In the genomic region with DNA sequence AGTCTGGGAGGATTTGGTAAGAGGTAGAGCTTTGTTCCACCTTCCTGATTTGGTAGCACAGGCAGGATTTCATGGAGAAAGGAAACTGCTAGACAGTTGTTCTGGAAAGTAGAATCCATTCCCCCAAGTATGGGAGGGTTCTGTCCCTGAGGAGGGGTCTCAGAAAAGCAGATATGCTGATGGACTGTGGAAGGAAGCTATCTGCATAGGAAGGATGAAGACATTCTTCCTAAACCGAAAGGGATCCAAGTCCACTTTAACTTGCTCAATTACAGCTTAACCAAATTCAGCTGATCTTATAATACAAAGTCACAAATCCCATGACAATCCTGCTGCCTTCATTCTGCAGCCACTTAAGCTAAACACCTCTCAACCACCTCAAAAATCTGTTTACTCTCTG, we compare ENCODE assay signal across 8 cellular contexts. TPM values are rescaled to one million over a fixed set of nuclear protein-coding genes. Genes with fewer than 3 reads are reported as not detected.
DNase-seq lines count a peak whose midpoint lies in the region; ATAC-seq, FAIRE-seq and TF ChIP-seq lines count a peak whose summit lies in the region.

No MANE protein-coding gene starts in this region.

- peaks cover 51% of the 10 kb centered on the region for H3K4me1 Mint-ChIP-seq in mesothelial cell of epicardium

- DNase-seq in breast epithelium (ENCODE audit: low spot score in 2 of 2) (no peak), mammary epithelial cell (no peak), GM12878 (ENCODE audit: low read depth, low spot score) (no peak), mesothelial cell of epicardium (ENCODE audit: low spot score in 2 of 2, unreplicated experiment in 2 of 2) (no peak), upper lobe of right lung (no peak), nucleus accumbens (lab: John Stamatoyannopoulos, UW) (no peak), GF-D8 (lab: John Stamatoyannopoulos, UW) (no peak)

- H3K27ac Mint-ChIP-seq in mesothelial cell of epicardium = no peak overlapping the region

- dilution Hi-C loops in mammary epithelial cell (cut with HindIII; ENCODE audit: low sequenced_read_pairs) = no loop called here

- H3K36me3 Mint-ChIP-seq in mesothelial cell of epicardium = peaks cover 8% of the 10 kb centered on the region

- H3K79me2 ChIP-seq in mammary epithelial cell (ENCODE audit: insufficient read depth, low read length) = no peaks in the 10 kb centered on the region
- peaks cover 49% of the 10 kb centered on the region for H3K79me2 ChIP-seq in GM12878 (ENCODE audit: control insufficient read depth, insufficient read depth, low read length)

- H3K27ac ChIP-seq in breast epithelium (peak overlapping the region; percentile 95 to 97), mammary epithelial cell (ENCODE audit: insufficient read depth, low read depth, low read length) (no peak overlapping the region), GM12878 (ENCODE audit: control insufficient read depth, insufficient read depth) (peak overlapping the region; percentile 84), upper lobe of right lung (peak overlapping the region; percentile 95)

- H3K9ac ChIP-seq in mammary epithelial cell (ENCODE audit: insufficient read depth, low read length) (no peak overlapping the region), GM12878 (ENCODE audit: control insufficient read depth, insufficient read depth, low read length) (peak overlapping the region; percentile 78)

- peak overlapping the region; percentile 84 for H3K4me3 Mint-ChIP-seq in mesothelial cell of epicardium

- no TSS peak for BruUV-seq in mammary epithelial cell (replicated peaks; lab: Mats Ljungman, UMichigan)
- no TSS peak for BruUV-seq in GM12878 (replicated peaks; lab: Mats Ljungman, UMichigan)

- no peaks in the 10 kb centered on the region for H4K20me1 ChIP-seq in mammary epithelial cell (ENCODE audit: insufficient read depth, low read length)
- no peaks in the 10 kb centered on the region for H4K20me1 ChIP-seq in GM12878 (ENCODE audit: control insufficient read depth, insufficient read depth)

- H3K27me3 ChIP-seq in breast epithelium (no peaks in the 10 kb centered on the region), mammary epithelial cell (ENCODE audit: insufficient read depth, low read length) (peaks cover 12% of the 10 kb centered on the region), GM12878 (replicated peaks in 1 of 2; ENCODE audit: control insufficient read depth in 2 of 2, insufficient read depth in 2 of 2, low read length in 1 of 2) (no peaks in the 10 kb centered on the region), upper lobe of right lung (no peaks in the 10 kb centered on the region)

- no peak overlapping the region for H2AFZ ChIP-seq in mammary epithelial cell (ENCODE audit: low read depth, low read length)
- no peak overlapping the region; the same call in 1 of the 2 replicates for H2AFZ ChIP-seq in GM12878 (ENCODE audit: control insufficient read depth, low read depth, low read length)

- TF ChIP-seq EP300 in GM12878 (IDR thresholded peaks at IDR 0.05; ENCODE audit: borderline replicate concordance in 1 of 2, control insufficient read depth in 1 of 2, low read depth in 2 of 2, low read length in 2 of 2) = no peak

- intact Hi-C loops in breast epithelium (cut with DNase I; ENCODE audit: low total_unique reads) = no loop called here
- intact Hi-C loops in mammary epithelial cell (cut with micrococcal nuclease) = loop anchor here (5.0 kb wide), 1 partner anchor 485 kb away; no protein-coding TSS in a partner anchor
- intact Hi-C loops in GM12878 (cut with micrococcal nuclease; ENCODE audit: unreplicated experiment) = loop anchor here (10.0 kb wide), 1 partner anchor 452 kb away; the partner anchor contains the start of gene ASF1A
- intact Hi-C loops in upper lobe of right lung (cut with DNase I) = no loop called here

- no peak for FAIRE-seq in GM12878 (lab: Jason Lieb, UNC)

- ATAC-seq in GM12878 (no peak), upper lobe of right lung (no peak), GM21825 (IDR thresholded peaks at IDR 0.05; ENCODE audit: unreplicated experiment) (no peak)

- H3K27me3 Mint-ChIP-seq in mesothelial cell of epicardium (ENCODE audit: low read depth) = no peaks in the 10 kb centered on the region

- no peak overlapping the region for H3K4me2 ChIP-seq in mammary epithelial cell (ENCODE audit: insufficient read depth, low read depth, low read length)
- peak overlapping the region; percentile 64 for H3K4me2 ChIP-seq in GM12878 (ENCODE audit: control insufficient read depth, insufficient read depth)

- no peak for TF ChIP-seq RAD21 in GM12878 (IDR thresholded peaks at IDR 0.05; ENCODE audit: insufficient read depth, low read depth, low read length)

- in situ Hi-C loops in mammary epithelial cell (cut with MboI; ENCODE audit: low sequenced_read_pairs in 2 of 2) (loop anchor here (5.0 to 10.0 kb wide), 2 partner anchors 200 to 202 kb away; no protein-coding TSS in a partner anchor), GM12878 (cut with MboI) (loop anchor here (10.0 kb wide), 1 partner anchor 628 kb away; no protein-coding TSS in a partner anchor)

- RAD21 ChIA-PET in GM12878 (lab: Charles Lee; ENCODE audit: unreplicated experiment) = interaction anchor here (0.7 to 18.1 kb wide), 19 partner anchors 12 to 239 kb away, joined by 3 to 414 read pairs (median 4); no protein-coding TSS in a partner anchor

- no peaks in the 10 kb centered on the region for H3K9me3 Mint-ChIP-seq in mesothelial cell of epicardium

- H3K4me1 ChIP-seq in breast epithelium = no peaks in the 10 kb centered on the region
- H3K4me1 ChIP-seq in mammary epithelial cell (ENCODE audit: insufficient read depth, low read length) = peaks cover 13% of the 10 kb centered on the region
- peaks cover 3% of the 10 kb centered on the region for H3K4me1 ChIP-seq in GM12878 (ENCODE audit: control insufficient read depth, insufficient read depth, low read length)
- H3K4me1 ChIP-seq in upper lobe of right lung = peaks cover 42% of the 10 kb centered on the region

- WGBS in mammary epithelial cell (ENCODE audit: low coverage, missing lambda C conversion rate) = 100% methylated on average over 1 of the region's 1 CpG
- WGBS in GM12878 (ENCODE audit: insufficient coverage, insufficient replicate concordance, low lambda C conversion rate, missing lambda C conversion rate) = 89% methylated on average over 1 of the region's 1 CpG

- POLR2A ChIA-PET in GM12878 (lab: Charles Lee) = interaction anchor here (0.6 to 3.9 kb wide), 14 partner anchors 11 to 199 kb away, joined by 3 to 75 read pairs (median 4); no protein-coding TSS in a partner anchor

- TF ChIP-seq POLR2A in breast epithelium (IDR thresholded peaks at IDR 0.05) (no peak), GM12878 (IDR thresholded peaks at IDR 0.05; ENCODE audit: low read depth, low read length) (no peak)

- peak overlapping the region; percentile 84 to 97 (median 92) for H3K4me3 ChIP-seq in breast epithelium
- no peak overlapping the region for H3K4me3 ChIP-seq in mammary epithelial cell (replicated peaks in 1 of 3; ENCODE audit: insufficient read depth in 1 of 3, low read depth in 2 of 3, low read length in 3 of 3)
- H3K4me3 ChIP-seq in GM12878 = peak overlapping the region; percentile 84
- H3K4me3 ChIP-seq in upper lobe of right lung = peak overlapping the region; percentile 94

- no peaks in the 10 kb centered on the region for H3K36me3 ChIP-seq in breast epithelium
- no peaks in the 10 kb centered on the region for H3K36me3 ChIP-seq in mammary epithelial cell (ENCODE audit: insufficient read depth, low read length)
- no peaks in the 10 kb centered on the region for H3K36me3 ChIP-seq in GM12878 (ENCODE audit: control insufficient read depth in 2 of 2, insufficient read depth in 2 of 2, low read length in 1 of 2)
- H3K36me3 ChIP-seq in upper lobe of right lung = no peaks in the 10 kb centered on the region

- H3K9me3 ChIP-seq in breast epithelium (no peaks in the 10 kb centered on the region), mammary epithelial cell (replicated peaks; ENCODE audit: insufficient read depth, low read length) (no peaks in the 10 kb centered on the region), GM12878 (replicated peaks; ENCODE audit: control insufficient read depth, insufficient read depth, low read length) (no peaks in the 10 kb centered on the region), upper lobe of right lung (no peaks in the 10 kb centered on the region)

- TF ChIP-seq CTCF in breast epithelium (IDR thresholded peaks at IDR 0.05) = no peak
- no peak for TF ChIP-seq CTCF in mammary epithelial cell (conservative IDR thresholded peaks at IDR 0.05 in 1 of 2, IDR thresholded peaks at IDR 0.05 in 1 of 2; ENCODE audit: extremely low read depth in 1 of 2, insufficient read depth in 1 of 2, low read depth in 1 of 2, low read length in 2 of 2)
- TF ChIP-seq CTCF in GM12878 (IDR thresholded peaks at IDR 0.05 in 2 of 3, conservative IDR thresholded peaks at IDR 0.05 in 1 of 3; ENCODE audit: control insufficient read depth in 2 of 3, extremely low read depth in 1 of 3, insufficient read depth in 1 of 3, low read depth in 3 of 3, low read length in 3 of 3) = no peak
- no peak for TF ChIP-seq CTCF in mesothelial cell of epicardium (IDR thresholded peaks at IDR 0.05; ENCODE audit: unreplicated experiment)
- no peak for TF ChIP-seq CTCF in upper lobe of right lung (IDR thresholded peaks at IDR 0.05)

- CTCF ChIA-PET in mammary epithelial cell (lab: Charles Lee; ENCODE audit: low non-redundant PET) (no interaction called here), GM12878 (lab: Yijun Ruan, JAX) (interaction anchor here (0.5 to 8.4 kb wide), 19 partner anchors 12 to 708 kb away, joined by 3 to 144 read pairs (median 4); no protein-coding TSS in a partner anchor)

- SMC1A ChIA-PET in GM12878 (lab: Charles Lee; ENCODE audit: uncharacterized antibody, unreplicated experiment) = interaction anchor here (0.8 to 18.1 kb wide), 32 partner anchors 9 to 620 kb away, joined by 3 to 359 read pairs (median 4); no protein-coding TSS in a partner anchor

RNA-seq across cellular contexts. Expression of gene MAN1A1, which starts 2.6 kb away (rescaled TPM):
- total RNA-seq in breast epithelium = 100 to 1,000 TPM in 2 of 3 donors, 10 to 100 TPM in 1; 81.2 to 481 (median 104) TPM
- total RNA-seq in mammary epithelial cell = 1 to 10 TPM; 4.0 to 5.3 TPM
- 3.4 TPM for polyA plus RNA-seq in mammary epithelial cell
- polyA minus RNA-seq in mammary epithelial cell = 2.6 TPM
- 56.7 and 61.9 TPM in 2 replicates for total RNA-seq in GM12878 (2013; cell fraction: nucleolus; rRNA removed)
- total RNA-seq in GM12878 (2014; rRNA removed) = 27.5 and 30.0 TPM in 2 replicates
- 19.0 and 19.5 TPM in 2 replicates for total RNA-seq in GM12878 (2014; rRNA removed; fragmentation: Illumina TruSeq; extraction: Trizol)
- total RNA-seq in GM12878 (2021) = 25.3 and 26.8 TPM in 2 replicates
- polyA plus RNA-seq in GM12878 (2011; ENCODE audit: low read depth) = 8.6 TPM
- 28.1 and 36.2 TPM in 2 replicates for polyA plus RNA-seq in GM12878 (2011; rRNA removed)
- polyA plus RNA-seq in GM12878 (2011; cell fraction: cytosol; rRNA removed) = 7.8 and 9.9 TPM in 2 replicates
- polyA plus RNA-seq in GM12878 (2011; cell fraction: nucleus; rRNA removed) = 7.3 and 10.1 TPM in 2 replicates
- polyA plus RNA-seq in GM12878 (2012) = 15.8 and 16.6 TPM in 2 replicates
- polyA plus RNA-seq in GM12878 (2014; fragmentation: Illumina TruSeq; extraction: Trizol) = 22.1 and 26.4 TPM in 2 replicates
- 1 to 10 TPM; 8.7 TPM for polyA plus RNA-seq in GM12878 (2014; fragmentation: Nextera tagmentation; extraction: Ambion mirVana)
- polyA plus RNA-seq in GM12878 (2014; rRNA removed) = 14.2 and 15.2 TPM in 2 replicates
- 10 to 100 TPM in 1 of 2 experiments, 1 to 10 TPM in 1; 5.4 to 19.4 TPM for polyA plus RNA-seq in GM12878 (2016; fragmentation: Nextera tagmentation; extraction: Ambion mirVana)
- polyA minus RNA-seq in GM12878 (2011; rRNA and poly(A)+ RNA removed) = 10.0 and 13.8 TPM in 2 replicates
- 6.5 and 8.3 TPM in 2 replicates for polyA minus RNA-seq in GM12878 (2011; cell fraction: cytosol; rRNA and poly(A)+ RNA removed)
- 9.6 and 18.1 TPM in 2 replicates for polyA minus RNA-seq in GM12878 (2011; cell fraction: nucleus; rRNA and poly(A)+ RNA removed)
- total RNA-seq in mesothelial cell of epicardium = 46.5 to 51.2 TPM (median 51.1 TPM) in 3 replicates
- 74.0 TPM for total RNA-seq in upper lobe of right lung

Comparison
In these comparisons a context has a peak if more than half of its experiments do, and no peak if none do; other contexts are left out.
1. H3K4me3 ChIP-seq: peak in breast epithelium (3 of 3), GM12878 (single experiment) and upper lobe of right lung (single experiment); none in mammary epithelial cell (0 of 3).
2. intact Hi-C loops: an anchor here in mammary epithelial cell (5.0 kb wide) and GM12878 (10.0 kb wide); none called in breast epithelium and upper lobe of right lung.